ENCODE assay signal across 8 cellular contexts in the genomic region with DNA sequence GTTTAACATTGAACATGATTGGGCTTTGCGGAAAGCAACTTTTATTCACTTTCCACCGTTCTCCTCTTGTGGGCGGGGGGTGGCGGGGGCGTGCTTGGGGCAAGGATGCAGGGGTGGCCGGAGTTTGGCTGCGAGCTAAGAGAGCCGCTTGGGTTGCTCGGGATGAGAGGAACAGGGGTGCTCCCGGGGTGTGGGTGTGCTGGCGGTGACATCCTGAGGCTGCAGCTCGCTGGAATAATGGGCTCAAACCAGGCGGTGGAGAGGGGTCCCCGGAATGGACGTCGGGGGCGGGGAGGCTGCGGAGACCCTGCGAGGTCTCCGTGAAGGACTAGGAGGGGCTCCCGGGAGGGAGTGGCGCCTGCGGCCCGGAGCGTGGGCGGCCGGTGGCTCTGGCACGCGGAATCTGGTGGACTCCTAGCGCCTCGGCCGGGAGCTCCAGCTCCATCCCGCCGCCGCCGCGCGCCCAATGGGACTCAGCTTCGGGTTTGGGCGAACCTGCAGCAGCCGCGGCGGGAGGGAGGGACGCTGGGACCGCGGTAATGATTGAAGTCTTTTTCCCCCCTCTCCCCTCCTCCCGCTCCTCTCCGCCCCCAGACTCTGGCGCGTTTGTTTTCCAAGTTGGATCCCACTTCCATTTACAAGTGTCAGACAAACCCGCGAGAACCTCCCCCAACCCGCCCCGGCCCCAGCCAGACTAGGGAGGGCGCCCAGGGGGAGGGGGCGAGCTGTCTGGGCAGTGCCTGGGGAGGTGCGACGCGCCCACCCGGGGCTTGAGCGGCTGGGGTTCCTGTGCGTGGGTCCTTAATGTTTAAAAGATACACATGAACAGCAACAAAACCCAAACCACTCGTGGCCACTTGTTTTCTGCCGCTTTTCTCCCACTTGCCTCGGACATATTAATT. TPM values are rescaled to one million over a fixed set of nuclear protein-coding genes. Genes with fewer than 3 reads are reported as not detected.
A peak's percentile ranks its signal among the peaks of the same experiment; 100 is the strongest.
DNase-seq lines count a peak whose midpoint lies in the region; ATAC-seq and TF ChIP-seq lines count a peak whose summit lies in the region.

No MANE protein-coding gene starts in this region.

- H3K36me3 ChIP-seq in GM23338 (ENCODE audit: insufficient read depth) (no peaks in the 10 kb centered on the region), WERI-Rb-1 (no peaks in the 10 kb centered on the region), iPS DF 6.9 (ENCODE audit: control insufficient read depth, insufficient read depth, low read length) (no peaks in the 10 kb centered on the region), sigmoid colon (no peaks in the 10 kb centered on the region)

- H4K20me1 ChIP-seq in GM23338 (replicated peaks; ENCODE audit: insufficient read depth) = no peaks in the 10 kb centered on the region

- peaks cover 62% of the 10 kb centered on the region for H3K4me1 Mint-ChIP-seq in GM23338
- H3K4me1 Mint-ChIP-seq in naive thymus-derived CD8-positive, alpha-beta T cell = peaks cover 0 to 2% (median 1%) of the 10 kb centered on the region in 4 donors

- H2AFZ ChIP-seq in GM23338 = peak overlapping the region; percentile 48

- TF ChIP-seq CTCF in GM23338 (conservative IDR thresholded peaks at IDR 0.05; ENCODE audit: low read depth in 2 of 2) (no peak), WERI-Rb-1 (IDR thresholded peaks at IDR 0.05; ENCODE audit: low read depth, low read length) (no peak), sigmoid colon (IDR thresholded peaks at IDR 0.05) (no peak)

- no peak for TF ChIP-seq EP300 in sigmoid colon (IDR thresholded peaks at IDR 0.05)

- no peak overlapping the region for H3K27ac Mint-ChIP-seq in GM23338
- no peak overlapping the region for H3K27ac Mint-ChIP-seq in naive thymus-derived CD8-positive, alpha-beta T cell

- H3K27ac ChIP-seq in GM23338 (ENCODE audit: low read depth) = peak overlapping the region; percentile 72
- no peak overlapping the region for H3K27ac ChIP-seq in WERI-Rb-1
- no peak overlapping the region for H3K27ac ChIP-seq in iPS DF 6.9 (ENCODE audit: low read length)
- H3K27ac ChIP-seq in sigmoid colon = peak overlapping the region in 2 of 4 donors; percentile 23 to 79

- peak; percentile 89 for DNase-seq in GM23338 (ENCODE audit: low spot score)
- DNase-seq in WERI-Rb-1 = peak; percentile 20
- DNase-seq in iPS DF 6.9 (ENCODE audit: low read depth, low spot score) = no peak
- no peak for DNase-seq in sigmoid colon
- no peak for DNase-seq in naive thymus-derived CD8-positive, alpha-beta T cell
- DNase-seq in germinal center (ENCODE audit: low spot score) = no peak
- DNase-seq in RKO (ENCODE audit: low spot score) = no peak

- H3K27me3 ChIP-seq in GM23338 (ENCODE audit: insufficient read depth) (peaks cover 27% of the 10 kb centered on the region), WERI-Rb-1 (ENCODE audit: insufficient read depth, low read depth, severe bottlenecking) (peaks cover 34% of the 10 kb centered on the region), iPS DF 6.9 (ENCODE audit: control insufficient read depth, insufficient read depth, low read length) (no peaks in the 10 kb centered on the region; the same call in 1 of the 2 replicates), sigmoid colon (peaks cover 10 to 99% (median 35%) of the 10 kb centered on the region in 3 donors)

- H3K4me1 ChIP-seq in GM23338 (ENCODE audit: insufficient read depth) (peaks cover 67% of the 10 kb centered on the region), iPS DF 6.9 (ENCODE audit: control insufficient read depth, insufficient read depth, low read length) (peaks cover 6% of the 10 kb centered on the region), sigmoid colon (peaks cover 0 to 39% (median 37%) of the 10 kb centered on the region in 4 donors)

- H3F3A ChIP-seq in GM23338 (replicated peaks; ENCODE audit: low read depth) = peaks cover 13% of the 10 kb centered on the region; the same call in 1 of the 2 replicates

- H3K79me2 ChIP-seq in GM23338 (replicated peaks; ENCODE audit: insufficient read depth) = peaks cover 76% of the 10 kb centered on the region

- TF ChIP-seq POLR2A in sigmoid colon (IDR thresholded peaks at IDR 0.05) = no peak

- no peaks in the 10 kb centered on the region for H3K9me2 ChIP-seq in GM23338 (ENCODE audit: insufficient read depth)

- H3K4me3 ChIP-seq in GM23338 = peak overlapping the region; percentile 90
- peak overlapping the region; percentile 59 for H3K4me3 ChIP-seq in WERI-Rb-1 (ENCODE audit: low read depth, low read length)
- peak overlapping the region; percentile 72 for H3K4me3 ChIP-seq in iPS DF 6.9 (ENCODE audit: low read length)
- peak overlapping the region; percentile 29 to 52 (median 48) for H3K4me3 ChIP-seq in sigmoid colon

- H3K9me3 ChIP-seq in WERI-Rb-1 (ENCODE audit: severe bottlenecking) (no peaks in the 10 kb centered on the region), iPS DF 6.9 (ENCODE audit: control insufficient read depth, insufficient read depth, low read length) (no peaks in the 10 kb centered on the region), sigmoid colon (no peaks in the 10 kb centered on the region)

- ATAC-seq in GM23338 (peak; percentile 26), GM19324 (IDR thresholded peaks at IDR 0.05; ENCODE audit: low FRiP score, unreplicated experiment) (no peak)
- ATAC-seq in naive thymus-derived CD8-positive, alpha-beta T cell = no peak

- no CpG with 5 or more reads among the region's 65 CpGs for WGBS in iPS DF 6.9 (ENCODE audit: insufficient coverage, insufficient read length)
- 4% methylated on average over 65 of the region's 65 CpGs for WGBS in sigmoid colon, 2 donors

- peaks cover 23% of the 10 kb centered on the region for H3K27me3 Mint-ChIP-seq in GM23338 (ENCODE audit: insufficient read depth, low read depth, poor library complexity)
- H3K27me3 Mint-ChIP-seq in naive thymus-derived CD8-positive, alpha-beta T cell = peaks cover 16 to 62% (median 41%) of the 10 kb centered on the region in 5 donors

- H3K9me3 Mint-ChIP-seq in GM23338 = peaks cover 8% of the 10 kb centered on the region
- H3K9me3 Mint-ChIP-seq in naive thymus-derived CD8-positive, alpha-beta T cell = peaks cover 0 to 8% (median 4%) of the 10 kb centered on the region in 9 donors

- H3K36me3 Mint-ChIP-seq in GM23338 (ENCODE audit: low read depth) = peaks cover 14% of the 10 kb centered on the region
- H3K36me3 Mint-ChIP-seq in naive thymus-derived CD8-positive, alpha-beta T cell = peaks cover 0 to 4% (median 0%) of the 10 kb centered on the region in 3 donors

- intact Hi-C loops in sigmoid colon (cut with DNase I) = loop anchor here (10.0 kb wide), 1 partner anchor 658 kb away; no protein-coding TSS in a partner anchor

- peak overlapping the region; percentile 93 for H3K4me3 Mint-ChIP-seq in GM23338
- no peak overlapping the region for H3K4me3 Mint-ChIP-seq in naive thymus-derived CD8-positive, alpha-beta T cell

- POLR2A ChIA-PET in naive thymus-derived CD8-positive, alpha-beta T cell (lab: Charles Lee) = no interaction called here

- peak overlapping the region; percentile 98 for H3K4me2 ChIP-seq in GM23338

TF ChIP-seq in GM23338, 12 proteins besides CTCF, POLR2A, EP300 and RAD21:
- TF ChIP-seq EZH2phosphoT487 (IDR thresholded peaks at IDR 0.05; ENCODE audit: unreplicated experiment) = no peak
- TF ChIP-seq, protein P1, sequence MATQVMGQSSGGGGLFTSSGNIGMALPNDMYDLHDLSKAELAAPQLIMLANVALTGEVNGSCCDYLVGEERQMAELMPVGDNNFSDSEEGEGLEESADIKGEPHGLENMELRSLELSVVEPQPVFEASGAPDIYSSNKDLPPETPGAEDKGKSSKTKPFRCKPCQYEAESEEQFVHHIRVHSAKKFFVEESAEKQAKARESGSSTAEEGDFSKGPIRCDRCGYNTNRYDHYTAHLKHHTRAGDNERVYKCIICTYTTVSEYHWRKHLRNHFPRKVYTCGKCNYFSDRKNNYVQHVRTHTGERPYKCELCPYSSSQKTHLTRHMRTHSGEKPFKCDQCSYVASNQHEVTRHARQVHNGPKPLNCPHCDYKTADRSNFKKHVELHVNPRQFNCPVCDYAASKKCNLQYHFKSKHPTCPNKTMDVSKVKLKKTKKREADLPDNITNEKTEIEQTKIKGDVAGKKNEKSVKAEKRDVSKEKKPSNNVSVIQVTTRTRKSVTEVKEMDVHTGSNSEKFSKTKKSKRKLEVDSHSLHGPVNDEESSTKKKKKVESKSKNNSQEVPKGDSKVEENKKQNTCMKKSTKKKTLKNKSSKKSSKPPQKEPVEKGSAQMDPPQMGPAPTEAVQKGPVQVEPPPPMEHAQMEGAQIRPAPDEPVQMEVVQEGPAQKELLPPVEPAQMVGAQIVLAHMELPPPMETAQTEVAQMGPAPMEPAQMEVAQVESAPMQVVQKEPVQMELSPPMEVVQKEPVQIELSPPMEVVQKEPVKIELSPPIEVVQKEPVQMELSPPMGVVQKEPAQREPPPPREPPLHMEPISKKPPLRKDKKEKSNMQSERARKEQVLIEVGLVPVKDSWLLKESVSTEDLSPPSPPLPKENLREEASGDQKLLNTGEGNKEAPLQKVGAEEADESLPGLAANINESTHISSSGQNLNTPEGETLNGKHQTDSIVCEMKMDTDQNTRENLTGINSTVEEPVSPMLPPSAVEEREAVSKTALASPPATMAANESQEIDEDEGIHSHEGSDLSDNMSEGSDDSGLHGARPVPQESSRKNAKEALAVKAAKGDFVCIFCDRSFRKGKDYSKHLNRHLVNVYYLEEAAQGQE (IDR thresholded peaks at IDR 0.05; ENCODE audit: unreplicated experiment) = no peak
- TF ChIP-seq POLR2AphosphoS5 (IDR thresholded peaks at IDR 0.05; ENCODE audit: low read depth) = peak; percentile 70
- no peak for TF ChIP-seq EZH2 (IDR thresholded peaks at IDR 0.05; ENCODE audit: low read depth, unreplicated experiment)
- no peak for TF ChIP-seq ZNF114 (CRISPR knock-in tag; IDR thresholded peaks at IDR 0.05)
- TF ChIP-seq STAT1 (IDR thresholded peaks at IDR 0.05; ENCODE audit: unreplicated experiment) = no peak

RNA-seq across cellular contexts. Expression of a gene that starts 2.0 kb away (rescaled TPM):
- 64.2 and 78.0 TPM in 2 replicates for total RNA-seq in GM23338 (2014; rRNA removed; shearing (Covaris generic))
- polyA plus RNA-seq in GM23338 (2016; fragmentation: Nextera tagmentation; extraction: Ambion mirVana) (7.2 and 9.0 TPM in 2 replicates), sigmoid colon (under 1 TPM in 1 of 3 donors, not detected in 2; 0.23 TPM)
- 1 to 10 TPM; 1.2 to 2.9 (median 2.0) TPM for total RNA-seq in sigmoid colon
- not detected for total RNA-seq in naive thymus-derived CD8-positive, alpha-beta T cell
- polyA plus RNA-seq in naive thymus-derived CD8-positive, alpha-beta T cell = not detected

Comparison
In these comparisons a context has a peak if more than half of its experiments do, and no peak if none do; other contexts are left out.
1. DNase-seq: peak in GM23338 (single experiment) and WERI-Rb-1 (single experiment); none in iPS DF 6.9 (single experiment), sigmoid colon (single experiment), naive thymus-derived CD8-positive, alpha-beta T cell (0 of 10), germinal center (single experiment) and RKO (single experiment).
2. RNA of a gene that starts 2.0 kb away (total RNA-seq): 64.2 to 78.0 TPM in GM23338; 1.2 to 2.9 TPM in sigmoid colon and not detected in naive thymus-derived CD8-positive, alpha-beta T cell; every median in the first group is over 10 times any median in the second.
3. Peak in every context shown above with its lines, with median percentiles within 50 percentile points of each other: H3K4me3 ChIP-seq.